17 cellular contexts compared by ENCODE assay signal in the genomic region with DNA sequence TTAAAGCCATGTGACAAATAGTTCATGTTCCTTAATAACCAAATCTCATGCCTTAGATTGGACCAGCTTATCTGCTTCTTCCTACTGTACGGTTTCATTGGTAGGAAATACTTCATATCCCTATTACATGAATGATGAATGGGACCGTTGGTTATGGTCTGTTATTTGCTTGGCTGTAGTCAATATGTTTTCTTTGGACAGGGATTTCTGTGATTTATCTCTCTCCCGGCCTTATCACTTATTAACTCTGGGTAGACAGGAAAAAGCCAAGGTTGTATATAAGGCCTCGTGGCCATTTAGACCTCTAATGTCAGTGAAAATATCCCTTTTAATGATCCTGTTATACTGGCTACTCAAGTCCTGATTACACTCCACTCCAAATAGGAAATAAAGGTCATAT.
DNase-seq lines count a peak whose midpoint lies in the region; ATAC-seq lines count a peak whose summit lies in the region.
"Had no signal": no experiment of that assay in that cellular context is flagged by ENCODE, and none has a peak within 500 bp of the region (broad histone marks: within the 10 kb centered on the region; RNA-seq: fewer than 3 reads in every experiment).

No MANE protein-coding gene starts in this region.

- H3K27me3 Mint-ChIP-seq in CD4-positive, alpha-beta memory T cell = peaks cover 11 to 13% of the 10 kb centered on the region in 2 donors

- POLR2A ChIA-PET in CD4-positive, alpha-beta memory T cell (lab: Charles Lee; ENCODE audit: partially characterized antibody) = no interaction called here

- peak overlapping the region in 3 of 11 experiments; percentile 1 to 46 (median 34); a peak in 3 of 22 replicates for H3K27ac ChIP-seq in BLaER1 treated with 17β-estradiol and CSF1 and Interleukin-3, amounts not matched to agents 10 nM and 100 nM
- no peak overlapping the region for H3K27ac ChIP-seq in right cardiac atrium (ENCODE audit: low read length)
- no peak overlapping the region for H3K27ac ChIP-seq in CD4-positive, alpha-beta memory T cell (ENCODE audit: low read depth, low read length)
- H3K27ac ChIP-seq: PC-9 had no signal

- H3K9ac ChIP-seq in BLaER1 treated with 17β-estradiol and CSF1 and Interleukin-3, amounts not matched to agents 10 nM and 100 nM = no peak overlapping the region; a peak in 1 of 22 replicates
- H3K9ac ChIP-seq in adipocyte (ENCODE audit: low read length) = peak overlapping the region; percentile 77

- H3K9me3 ChIP-seq in BLaER1 treated with 17β-estradiol and CSF1 and Interleukin-3, amounts not matched to agents 10 nM and 100 nM (replicated peaks in 1 of 11) = peaks cover 0 to under 1% (median 0%) of the 10 kb centered on the region in 11 experiments; a peak in 3 of 22 replicates
- H3K9me3 ChIP-seq in adipocyte (ENCODE audit: control insufficient read depth, low read length) (no peaks in the 10 kb centered on the region), right cardiac atrium (ENCODE audit: control insufficient read depth, low read length) (no peaks in the 10 kb centered on the region)
- H3K9me3 ChIP-seq in CD4-positive, alpha-beta memory T cell (ENCODE audit: control insufficient read depth in 1 of 2, low read length in 2 of 2) = no peaks in the 10 kb centered on the region

- H3K4me1 ChIP-seq in BLaER1 treated with 17β-estradiol and CSF1 and Interleukin-3, amounts not matched to agents 10 nM and 100 nM = peaks cover 13 to 100% (median 88%) of the 10 kb centered on the region in 10 experiments
- H3K4me1 ChIP-seq in adipocyte (ENCODE audit: control insufficient read depth, insufficient read depth, low read length) (peaks cover 56% of the 10 kb centered on the region), right cardiac atrium (ENCODE audit: control insufficient read depth, insufficient read depth, low read length) (peaks cover 5% of the 10 kb centered on the region)
- no peaks in the 10 kb centered on the region for H3K4me1 ChIP-seq in CD4-positive, alpha-beta memory T cell (ENCODE audit: insufficient read depth, low read length)

- H3K36me3 Mint-ChIP-seq in CD4-positive, alpha-beta memory T cell = no peaks in the 10 kb centered on the region

- peak overlapping the region in 6 of 11 experiments; percentile 71 to 88 (median 76); a peak in 9 of 22 replicates for H3K4me2 ChIP-seq in BLaER1 treated with 17β-estradiol and CSF1 and Interleukin-3, amounts not matched to agents 10 nM and 100 nM
- H3K4me2 ChIP-seq: PC-9 had no signal

- no peak overlapping the region for H3K4me3 Mint-ChIP-seq in CD4-positive, alpha-beta memory T cell
- H3K4me3 Mint-ChIP-seq: CD4-positive, alpha-beta T cell had no signal

- H3K27me3 ChIP-seq in BLaER1 treated with 17β-estradiol and CSF1 and Interleukin-3, amounts not matched to agents 10 nM and 100 nM = no peaks in the 10 kb centered on the region
- no peaks in the 10 kb centered on the region for H3K27me3 ChIP-seq in adipocyte (replicated peaks; ENCODE audit: control insufficient read depth, insufficient read depth, low read length)
- H3K27me3 ChIP-seq in right cardiac atrium (ENCODE audit: control insufficient read depth, insufficient read depth) = no peaks in the 10 kb centered on the region
- H3K27me3 ChIP-seq in CD4-positive, alpha-beta memory T cell (ENCODE audit: insufficient read depth, low read length) = no peaks in the 10 kb centered on the region

- ATAC-seq in right cardiac atrium = peak; percentile 29 to 59
- ATAC-seq in sciatic nerve = peak; percentile 36
- ATAC-seq: HCT116 had no signal

- DNase-seq in adipocyte (ENCODE audit: low read depth) (no peak), right cardiac atrium (no peak), sciatic nerve (ENCODE audit: low spot score) (no peak), NCI-H2227 (lab: John Stamatoyannopoulos, UW; ENCODE audit: unreplicated experiment) (no peak), SKM-1 (lab: John Stamatoyannopoulos, UW; ENCODE audit: unreplicated experiment) (no peak)
- no peak for DNase-seq in CD4-positive, alpha-beta memory T cell
- DNase-seq in stimulated activated CD4-positive, alpha-beta T cell treated with anti-CD3 and anti-CD28 coated beads, Interleukin-4, amount 100 ng/mL, for 1 hour = no peak
- DNase-seq: AML-193; CD4-positive, alpha-beta T cell; DMS79 treated with DMSO at 0.1 percent for 48 hours; KBM-7; NCI-H1092; NCI-H1694; NCI-H69; PC-9 had no signal

- H3K4me1 Mint-ChIP-seq in CD4-positive, alpha-beta memory T cell = no peaks in the 10 kb centered on the region

- WGBS in right cardiac atrium = 31% methylated on average over 4 of the region's 4 CpGs

- intact Hi-C loops in right cardiac atrium (cut with DNase I) (no loop called here), sciatic nerve (cut with DNase I) (no loop called here)
- intact Hi-C loops in CD4-positive, alpha-beta memory T cell (cut with micrococcal nuclease) = no loop called here

- CTCF ChIA-PET in CD4-positive, alpha-beta memory T cell (lab: Charles Lee; ENCODE audit: partially characterized antibody) = no interaction called here

- peaks cover 6 to 98% (median 85%) of the 10 kb centered on the region in 11 experiments; a peak in 18 of 22 replicates for H3K36me3 ChIP-seq in BLaER1 treated with 17β-estradiol and CSF1 and Interleukin-3, amounts not matched to agents 10 nM and 100 nM
- peaks cover 41% of the 10 kb centered on the region for H3K36me3 ChIP-seq in adipocyte (ENCODE audit: control insufficient read depth, insufficient read depth, low read length, severe bottlenecking)
- no peaks in the 10 kb centered on the region for H3K36me3 ChIP-seq in CD4-positive, alpha-beta memory T cell (ENCODE audit: insufficient read depth, low read length)

- H3K27ac Mint-ChIP-seq in CD4-positive, alpha-beta memory T cell = no peak overlapping the region
- H3K27ac Mint-ChIP-seq: CD4-positive, alpha-beta T cell had no signal

- H4K20me1 ChIP-seq in BLaER1 treated with 17β-estradiol and CSF1 and Interleukin-3, amounts not matched to agents 10 nM and 100 nM = peaks cover 0 to 24% (median 0%) of the 10 kb centered on the region in 11 experiments; a peak in 3 of 22 replicates

- no peak overlapping the region for H3K4me3 ChIP-seq in BLaER1 treated with 17β-estradiol and CSF1 and Interleukin-3, amounts not matched to agents 10 nM and 100 nM
- H3K4me3 ChIP-seq in adipocyte (ENCODE audit: low read length) (peak overlapping the region; percentile 57), right cardiac atrium (ENCODE audit: low read length) (no peak overlapping the region)
- no peak overlapping the region for H3K4me3 ChIP-seq in CD4-positive, alpha-beta memory T cell (ENCODE audit: low read length in 2 of 2)
- H3K4me3 ChIP-seq: PC-9 had no signal

- H3K9me3 Mint-ChIP-seq in CD4-positive, alpha-beta memory T cell = no peaks in the 10 kb centered on the region
- H3K9me3 Mint-ChIP-seq: CD4-positive, alpha-beta T cell had no signal
